ENCODE assay signal across 20 cellular contexts in genomic region chr9:100440071-100440470, GRCh38. TPM values are rescaled to one million over a fixed set of nuclear protein-coding genes. Genes with fewer than 3 reads are reported as not detected.
DNase-seq lines count a peak whose midpoint lies in the region; ATAC-seq and TF ChIP-seq lines count a peak whose summit lies in the region.
"Had no signal": no experiment of that assay in that cellular context is flagged by ENCODE, and none has a peak within 500 bp of the region (broad histone marks: within the 10 kb centered on the region; RNA-seq: fewer than 3 reads in every experiment).

No MANE protein-coding gene starts in this region.

- no peaks in the 10 kb centered on the region for H3K27me3 ChIP-seq in Caco-2 (replicated peaks; ENCODE audit: control insufficient read depth, insufficient read depth, low read length)
- no peaks in the 10 kb centered on the region for H3K27me3 ChIP-seq in osteoblast (ENCODE audit: insufficient read depth, low read length)
- H3K27me3 ChIP-seq: adrenal gland, BLaER1, dorsolateral prefrontal cortex, foreskin keratinocyte, tibial nerve had no signal

- H3K4me3 ChIP-seq in Caco-2 (ENCODE audit: low read depth, low read length), result no peak overlapping the region
- no peak overlapping the region for H3K4me3 ChIP-seq in osteoblast (ENCODE audit: insufficient read depth, low read length)
- H3K4me3 ChIP-seq: adrenal gland, BLaER1, dorsolateral prefrontal cortex, GM12878, tibial nerve had no signal

- H3K36me3 Mint-ChIP-seq in Caco-2 (ENCODE audit: insufficient read depth, unreplicated experiment), result peaks cover 35% of the 10 kb centered on the region

- no peaks in the 10 kb centered on the region for H3K9me3 Mint-ChIP-seq in Caco-2 (ENCODE audit: unreplicated experiment)

- intact Hi-C loops in Caco-2 (cut with micrococcal nuclease; ENCODE audit: unreplicated experiment), result loop anchor here (5.0 kb wide), 1 partner anchor 67 kb away; no protein-coding TSS in a partner anchor

- POLR2A ChIA-PET in Caco-2 (lab: Charles Lee), result interaction anchor here (0.6 kb wide), 1 partner anchor 28 kb away, joined by 4 read pairs; no protein-coding TSS in a partner anchor

- H2AFZ ChIP-seq in osteoblast (ENCODE audit: low read length), result no peak overlapping the region

- H3K27ac Mint-ChIP-seq in Caco-2 (ENCODE audit: unreplicated experiment), result no peak overlapping the region

- TF ChIP-seq CTCF in Caco-2 (IDR thresholded peaks at IDR 0.05; ENCODE audit: insufficient read depth in 1 of 2, low read depth in 1 of 2, low read length in 1 of 2, severe bottlenecking in 1 of 2, unreplicated experiment in 1 of 2) (no peak), osteoblast (IDR thresholded peaks at IDR 0.05; ENCODE audit: extremely low read depth, low read depth, low read length) (no peak)

- H3K27ac ChIP-seq in osteoblast (ENCODE audit: low read depth, low read length), result peak overlapping the region; percentile 9
- H3K27ac ChIP-seq: adrenal gland, BLaER1, dorsolateral prefrontal cortex, foreskin keratinocyte, tibial nerve had no signal

- H3K4me3 Mint-ChIP-seq in Caco-2 (ENCODE audit: unreplicated experiment), result no peak overlapping the region

- H3K36me3 ChIP-seq in Caco-2 (ENCODE audit: control insufficient read depth, insufficient read depth, low read length) (0 out of 2 replicates have a peak, but pooled peaks cover 1% of the 10 kb centered on the region), osteoblast (ENCODE audit: insufficient read depth, low read length) (peaks cover 5% of the 10 kb centered on the region)

- H3K79me2 ChIP-seq in osteoblast (ENCODE audit: insufficient read depth, low read length), result peaks cover 96% of the 10 kb centered on the region

- peaks cover 17% of the 10 kb centered on the region for H3K4me1 Mint-ChIP-seq in Caco-2 (ENCODE audit: low read depth, unreplicated experiment)

- H4K20me1 ChIP-seq in osteoblast (ENCODE audit: insufficient read depth, low read length), result peaks cover 50% of the 10 kb centered on the region

- H3K9me3 ChIP-seq in Caco-2, result no peaks in the 10 kb centered on the region
- H3K9me3 ChIP-seq in osteoblast (ENCODE audit: low read depth, low read length), result no peaks in the 10 kb centered on the region
- H3K9me3 ChIP-seq: adrenal gland, BLaER1, tibial nerve had no signal

- H3K4me1 ChIP-seq in Caco-2 (no peaks in the 10 kb centered on the region), osteoblast (ENCODE audit: insufficient read depth, low read length) (peaks cover 8% of the 10 kb centered on the region)
- H3K4me1 ChIP-seq: foreskin keratinocyte had no signal

- ATAC-seq in HG03520 (IDR thresholded peaks at IDR 0.05; ENCODE audit: unreplicated experiment) (no peak), GM19395 (IDR thresholded peaks at IDR 0.05; ENCODE audit: unreplicated experiment) (no peak), HG03025 (IDR thresholded peaks at IDR 0.05; ENCODE audit: low FRiP score, unreplicated experiment) (no peak), GM18519 (IDR thresholded peaks at IDR 0.05; ENCODE audit: low FRiP score, unreplicated experiment) (no peak)
- ATAC-seq: foreskin keratinocyte, GM12878, PC-3 had no signal

- CTCF ChIA-PET in Caco-2 (lab: Charles Lee), result interaction anchor here (0.7 to 1.2 kb wide), 3 partner anchors 66 to 225 kb away, joined by 3 to 9 read pairs (median 4); no protein-coding TSS in a partner anchor

- DNase-seq in Caco-2, result peak; percentile 57 to 64
- DNase-seq in RKO (ENCODE audit: low spot score), result peak; percentile 58
- DNase-seq in fibroblast of peridontal ligament (ENCODE audit: extremely low read depth), result peak; percentile 57
- DNase-seq in osteoblast (ENCODE audit: insufficient read length, low spot score, missing footprints), result no peak
- DNase-seq: activated CD4-positive, alpha-beta T cell treated with anti-CD3 and anti-CD28 coated beads for 1 hour; DMS79 treated with DMSO at 0.1 percent for 48 hours; dorsolateral prefrontal cortex; foreskin keratinocyte; NCI-H1092; NCI-H524; PC-3; T-helper 1 cell had no signal

- no peaks in the 10 kb centered on the region for H3K27me3 Mint-ChIP-seq in Caco-2 (ENCODE audit: insufficient read depth, unreplicated experiment)

- no peak overlapping the region for H3K4me2 ChIP-seq in osteoblast (ENCODE audit: insufficient read depth, low read length)
- H3K4me2 ChIP-seq: BLaER1 had no signal

- no TSS peak for BruUV-seq in Caco-2 (replicated peaks; lab: Mats Ljungman, UMichigan)

RNA-seq across cellular contexts. Expression of gene MSANTD3, which starts 13.1 kb away (rescaled TPM):
- 25.9 and 27.7 TPM in 2 replicates for total RNA-seq in Caco-2 (2022)
- total RNA-seq in osteoblast, result 67.3 and 76.3 TPM in 2 replicates

RNA-seq across cellular contexts. Expression of gene TMEFF1, which starts 32.9 kb away (rescaled TPM):
- total RNA-seq in Caco-2 (2022) (2.7 and 4.2 TPM in 2 replicates), osteoblast (0.72 and 1.2 TPM in 2 replicates)
- total RNA-seq: PC-3 had no signal
